10 cellular contexts compared by ENCODE assay signal in the genomic region with DNA sequence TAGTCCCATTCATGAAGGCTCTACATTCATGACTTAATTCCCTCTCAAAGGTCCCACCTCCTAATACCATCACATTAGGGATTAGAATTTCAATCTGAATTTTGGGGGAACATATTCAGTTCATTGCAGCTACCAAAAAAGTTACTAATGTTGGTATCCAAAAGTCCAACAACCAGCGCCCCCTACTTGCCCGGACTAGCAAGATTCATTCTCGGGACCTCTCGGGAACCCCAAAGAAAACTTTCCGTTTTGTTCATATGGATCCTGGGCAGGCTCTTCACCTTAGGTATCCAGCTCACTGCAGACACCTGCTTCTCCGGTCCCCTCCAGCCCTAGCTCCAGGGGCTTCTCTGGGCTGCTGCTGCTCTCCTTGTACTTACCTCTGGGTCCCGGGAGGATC. TPM values are rescaled to one million over a fixed set of nuclear protein-coding genes. Genes with fewer than 3 reads are reported as not detected.
DNase-seq lines count a peak whose midpoint lies in the region; ATAC-seq and TF ChIP-seq lines count a peak whose summit lies in the region.
"Had no signal": no experiment of that assay in that cellular context is flagged by ENCODE, and none has a peak within 500 bp of the region (broad histone marks: within the 10 kb centered on the region; RNA-seq: fewer than 3 reads in every experiment).

No MANE protein-coding gene starts in this region.

- H3K36me3 ChIP-seq in left ventricle myocardium inferior: no peaks in the 10 kb centered on the region

- H3K4me1 ChIP-seq in left ventricle myocardium inferior: peaks cover 8% of the 10 kb centered on the region

- H3K4me1 Mint-ChIP-seq in stimulated activated naive CD8-positive, alpha-beta T cell treated with anti-CD3 and anti-CD28 coated beads, Interleukin-15, Interleukin-2, amounts not matched to agents 100 ng/mL and 50 ng/mL, for 24 hours (ENCODE audit: low read depth): peaks cover 24% of the 10 kb centered on the region

- H3K9me3 ChIP-seq in left ventricle myocardium inferior (replicated peaks): no peaks in the 10 kb centered on the region

- H3K4me3 Mint-ChIP-seq in stimulated activated naive CD8-positive, alpha-beta T cell treated with anti-CD3 and anti-CD28 coated beads, Interleukin-15, Interleukin-2, amounts not matched to agents 100 ng/mL and 50 ng/mL, for 24 hours: no peak overlapping the region
- H3K4me3 Mint-ChIP-seq: T-cell had no signal

- peaks cover 4% of the 10 kb centered on the region for H3K27me3 Mint-ChIP-seq in stimulated activated naive CD8-positive, alpha-beta T cell treated with anti-CD3 and anti-CD28 coated beads, Interleukin-15, Interleukin-2, amounts not matched to agents 100 ng/mL and 50 ng/mL, for 24 hours

- H3K9me3 Mint-ChIP-seq in stimulated activated naive CD8-positive, alpha-beta T cell treated with anti-CD3 and anti-CD28 coated beads, Interleukin-15, Interleukin-2, amounts not matched to agents 100 ng/mL and 50 ng/mL, for 24 hours: no peaks in the 10 kb centered on the region
- H3K9me3 Mint-ChIP-seq: T-cell had no signal

- no peak overlapping the region for H3K27ac ChIP-seq in left ventricle myocardium inferior (replicated peaks)

- no peak overlapping the region for H3K4me3 ChIP-seq in left ventricle myocardium inferior
- H3K4me3 ChIP-seq: skin epidermis had no signal

- TF ChIP-seq CTCF in left ventricle myocardium inferior (IDR thresholded peaks at IDR 0.05; ENCODE audit: borderline replicate concordance): peak; percentile 43

- H3K36me3 Mint-ChIP-seq in stimulated activated naive CD8-positive, alpha-beta T cell treated with anti-CD3 and anti-CD28 coated beads, Interleukin-15, Interleukin-2, amounts not matched to agents 100 ng/mL and 50 ng/mL, for 24 hours (ENCODE audit: low read depth): no peaks in the 10 kb centered on the region
- H3K36me3 Mint-ChIP-seq: T-cell had no signal

- peak overlapping the region; percentile 72 for H3K27ac Mint-ChIP-seq in stimulated activated naive CD8-positive, alpha-beta T cell treated with anti-CD3 and anti-CD28 coated beads, Interleukin-15, Interleukin-2, amounts not matched to agents 100 ng/mL and 50 ng/mL, for 24 hours

- no peaks in the 10 kb centered on the region for H3K27me3 ChIP-seq in left ventricle myocardium inferior (ENCODE audit: low read depth)

- intact Hi-C loops in left ventricle myocardium inferior (cut with micrococcal nuclease) (no loop called here), Right ventricle myocardium inferior (cut with DNase I) (loop anchor here (2.0 kb wide), 1 partner anchor 290 kb away; no protein-coding TSS in a partner anchor)

- ATAC-seq in Right ventricle myocardium inferior (no peak), HG03039 (IDR thresholded peaks at IDR 0.05; ENCODE audit: unreplicated experiment) (no peak)

- DNase-seq in left ventricle myocardium inferior: no peak
- no peak for DNase-seq in Right ventricle myocardium inferior (ENCODE audit: missing footprints)
- DNase-seq in activated CD4-positive, alpha-beta T cell treated with anti-CD3 and anti-CD28 coated beads for 4 hours: peak; percentile 19 to 23
- DNase-seq in fibroblast of peridontal ligament (ENCODE audit: extremely low read depth): peak; percentile 36
- no peak for DNase-seq in cerebellum (ENCODE audit: low spot score)
- DNase-seq in DMS 273 treated with DMSO at 0.1 percent for 48 hours (lab: John Stamatoyannopoulos, UW): no peak

RNA-seq across cellular contexts. Expression of gene GRK5, which starts 8.9 kb away (rescaled TPM):
- total RNA-seq in left ventricle myocardium inferior (52.8 TPM), Right ventricle myocardium inferior (48.6 TPM), cerebellum (14.4 TPM)

RNA-seq across cellular contexts. Expression of gene PRDX3, which starts 19.8 kb away (rescaled TPM):
- total RNA-seq in left ventricle myocardium inferior: 301 TPM
- 285 TPM for total RNA-seq in Right ventricle myocardium inferior
- total RNA-seq in cerebellum: 81.2 TPM

RNA-seq across cellular contexts. Expression of gene SFXN4, which starts 32.9 kb away (rescaled TPM):
- total RNA-seq in left ventricle myocardium inferior: 52.7 TPM
- total RNA-seq in Right ventricle myocardium inferior: 42.0 TPM
- total RNA-seq in cerebellum: 13.7 TPM

Comparison
In these comparisons a context has a peak if more than half of its experiments do, and no peak if none do; other contexts are left out.
1. DNase-seq: peak in activated CD4-positive, alpha-beta T cell treated with anti-CD3 and anti-CD28 coated beads for 4 hours (2 of 2) and fibroblast of peridontal ligament (single experiment); none in left ventricle myocardium inferior (single experiment), Right ventricle myocardium inferior (single experiment), cerebellum (single experiment) and DMS 273 treated with DMSO at 0.1 percent for 48 hours (single experiment).